ENCODE assay signal across 14 cellular contexts in genomic region chr1:10045480-10046355, GRCh38. TPM values are rescaled to one million over a fixed set of nuclear protein-coding genes. Genes with fewer than 3 reads are reported as not detected.
DNase-seq lines count a peak whose midpoint lies in the region; ATAC-seq and TF ChIP-seq lines count a peak whose summit lies in the region.
"Had no signal": no experiment of that assay in that cellular context is flagged by ENCODE, and none has a peak within 500 bp of the region (broad histone marks: within the 10 kb centered on the region; RNA-seq: fewer than 3 reads in every experiment).

No MANE protein-coding gene starts in this region.

- H3K27ac Mint-ChIP-seq in activated T-cell treated with anti-CD3 and anti-CD28 coated beads, Interleukin-2, amount 50 U/mL, for 24 hours, result peak overlapping the region; percentile 31
- H3K27ac Mint-ChIP-seq in effector memory CD8-positive, alpha-beta T cell, result peak overlapping the region; percentile 41 to 44
- peak overlapping the region; percentile 77 for H3K27ac Mint-ChIP-seq in mesothelial cell of epicardium

- no peaks in the 10 kb centered on the region for H3K27me3 ChIP-seq in aorta (ENCODE audit: control insufficient read depth in 1 of 2, insufficient read depth in 2 of 2, low read length in 1 of 2)
- H3K27me3 ChIP-seq: tibial nerve had no signal

- H3K4me1 Mint-ChIP-seq in activated T-cell treated with anti-CD3 and anti-CD28 coated beads, Interleukin-2, amount 50 U/mL, for 24 hours (ENCODE audit: low read depth), result peaks cover 47% of the 10 kb centered on the region
- H3K4me1 Mint-ChIP-seq in effector memory CD8-positive, alpha-beta T cell (ENCODE audit: low read depth in 2 of 2), result peaks cover 36 to 53% of the 10 kb centered on the region in 2 donors
- peaks cover 29% of the 10 kb centered on the region for H3K4me1 Mint-ChIP-seq in mesothelial cell of epicardium

- H3K4me3 Mint-ChIP-seq in activated T-cell treated with anti-CD3 and anti-CD28 coated beads, Interleukin-2, amount 50 U/mL, for 24 hours, result no peak overlapping the region
- H3K4me3 Mint-ChIP-seq in effector memory CD8-positive, alpha-beta T cell, result no peak overlapping the region
- no peak overlapping the region for H3K4me3 Mint-ChIP-seq in mesothelial cell of epicardium

- no peaks in the 10 kb centered on the region for H3K36me3 ChIP-seq in aorta (ENCODE audit: control insufficient read depth in 1 of 2, insufficient read depth in 2 of 2, low read length in 1 of 2)

- H3K9me3 Mint-ChIP-seq in activated T-cell treated with anti-CD3 and anti-CD28 coated beads, Interleukin-2, amount 50 U/mL, for 24 hours, result no peaks in the 10 kb centered on the region
- no peaks in the 10 kb centered on the region for H3K9me3 Mint-ChIP-seq in effector memory CD8-positive, alpha-beta T cell
- no peaks in the 10 kb centered on the region for H3K9me3 Mint-ChIP-seq in mesothelial cell of epicardium

- no peak for DNase-seq in activated T-cell treated with anti-CD3 and anti-CD28 coated beads, Interleukin-2, amount 50 U/mL, for 24 hours
- no peak for DNase-seq in activated T-cell treated with anti-CD3 and anti-CD28 coated beads, Interleukin-2, amount 50 U/mL, for 1 hour
- DNase-seq in effector memory CD8-positive, alpha-beta T cell, result no peak
- DNase-seq in mesothelial cell of epicardium (ENCODE audit: low spot score in 2 of 2, unreplicated experiment in 2 of 2) (no peak), aorta (no peak), NCI-H1092 treated with DMSO at 0.1 percent for 48 hours (lab: John Stamatoyannopoulos, UW) (no peak)
- no peak for DNase-seq in stimulated activated CD4-positive, alpha-beta T cell treated with anti-CD3 and anti-CD28 coated beads, Interleukin-12 subunit alpha, Interleukin-12 subunit beta, amount 100 ng/mL, for 4 hours
- DNase-seq: activated T-cell treated with anti-CD3 and anti-CD28 coated beads, Interleukin-2, amount 50 U/mL, for 48 hours; effector CD8-positive, alpha-beta T cell; NCI-H187 treated with DMSO at 0.1 percent for 48 hours; T-helper 1 cell had no signal

- no peak for ATAC-seq in effector memory CD8-positive, alpha-beta T cell (replicated peaks)
- ATAC-seq in aorta (ENCODE audit: low FRiP score), result peak; percentile 39
- no peak for ATAC-seq in HG03342 (IDR thresholded peaks at IDR 0.05; ENCODE audit: unreplicated experiment)
- ATAC-seq: left colon had no signal

- no peaks in the 10 kb centered on the region for H3K9me3 ChIP-seq in aorta (ENCODE audit: control insufficient read depth, low read length)
- H3K9me3 ChIP-seq: tibial nerve had no signal

- H3K27me3 Mint-ChIP-seq in activated T-cell treated with anti-CD3 and anti-CD28 coated beads, Interleukin-2, amount 50 U/mL, for 24 hours, result no peaks in the 10 kb centered on the region
- H3K27me3 Mint-ChIP-seq in effector memory CD8-positive, alpha-beta T cell, result no peaks in the 10 kb centered on the region
- no peaks in the 10 kb centered on the region for H3K27me3 Mint-ChIP-seq in mesothelial cell of epicardium (ENCODE audit: low read depth)

- 61 to 62% methylated on average over 8 of the region's 8 CpGs for whole genome bisulfite sequencing in aorta, 2 donors

- H3K36me3 Mint-ChIP-seq in activated T-cell treated with anti-CD3 and anti-CD28 coated beads, Interleukin-2, amount 50 U/mL, for 24 hours (ENCODE audit: low read depth), result peaks cover 54% of the 10 kb centered on the region
- H3K36me3 Mint-ChIP-seq in effector memory CD8-positive, alpha-beta T cell (ENCODE audit: insufficient read depth), result peaks cover 31% of the 10 kb centered on the region
- H3K36me3 Mint-ChIP-seq in mesothelial cell of epicardium, result peaks cover 13% of the 10 kb centered on the region

- peaks cover 2 to 12% of the 10 kb centered on the region in 2 donors for H3K4me1 ChIP-seq in aorta (ENCODE audit: control insufficient read depth in 1 of 2, insufficient read depth in 2 of 2, low read length in 2 of 2)

- TF ChIP-seq CTCF in mesothelial cell of epicardium (IDR thresholded peaks at IDR 0.05; ENCODE audit: unreplicated experiment), result no peak

- no peak overlapping the region for H3K4me3 ChIP-seq in aorta (ENCODE audit: low read length in 2 of 2)
- H3K4me3 ChIP-seq: tibial nerve had no signal

- peak overlapping the region; percentile 53 to 66 for H3K27ac ChIP-seq in aorta (ENCODE audit: low read depth in 1 of 2, low read length in 2 of 2)

- intact Hi-C loops in aorta (cut with DNase I), result no loop called here

RNA-seq across cellular contexts. Expression of gene UBE4B, which starts 13.0 kb away (rescaled TPM):
- total RNA-seq in mesothelial cell of epicardium (61.3 to 64.5 TPM (median 63.7 TPM) in 3 replicates), aorta (10 to 100 TPM; 46.9 to 54.8 TPM)
- polyA plus RNA-seq in aorta, result 10 to 100 TPM; 11.6 to 29.9 TPM

RNA-seq across cellular contexts. Expression of gene RBP7, which starts 48.7 kb away (rescaled TPM):
- total RNA-seq in mesothelial cell of epicardium, result 1.3 to 2.3 TPM (median 2.2 TPM) in 3 replicates
- total RNA-seq in aorta, result 10 to 100 TPM in 1 of 2 donors, 1 to 10 TPM in 1; 7.6 to 30.2 TPM
- polyA plus RNA-seq in aorta, result 10 to 100 TPM in 1 of 2 donors, 1 to 10 TPM in 1; 3.9 to 35.1 TPM
